8 cellular contexts compared by ENCODE assay signal in genomic region chr2:201618744-201619654, GRCh38. TPM values are rescaled to one million over a fixed set of nuclear protein-coding genes. Genes with fewer than 3 reads are reported as not detected.
DNase-seq lines count a peak whose midpoint lies in the region; ATAC-seq and TF ChIP-seq lines count a peak whose summit lies in the region.

No MANE protein-coding gene starts in this region.

- peaks cover 0 to 9% (median 0%) of the 10 kb centered on the region in 4 donors for H3K36me3 ChIP-seq in sigmoid colon

- TF ChIP-seq POLR2A in sigmoid colon (IDR thresholded peaks at IDR 0.05): no peak

- ATAC-seq in HG03025 (IDR thresholded peaks at IDR 0.05; ENCODE audit: low FRiP score, unreplicated experiment) (no peak), GM19328 (IDR thresholded peaks at IDR 0.05; ENCODE audit: unreplicated experiment) (no peak)

- no peaks in the 10 kb centered on the region for H3K9me3 ChIP-seq in sigmoid colon

- DNase-seq in GM04504 (ENCODE audit: low read depth) (peak; percentile 41), cardiac septum (ENCODE audit: low spot score) (peak; percentile 78), sigmoid colon (peak; percentile 79), NCI-H82 treated with DMSO at 0.1 percent for 48 hours (lab: John Stamatoyannopoulos, UW; ENCODE audit: unreplicated experiment) (no peak), SIG-M5 treated with dmso at 0.1 percent for 504 hours (lab: John Stamatoyannopoulos, UW; ENCODE audit: unreplicated experiment) (no peak)

- intact Hi-C loops in cardiac septum (cut with DNase I): no loop called here
- intact Hi-C loops in sigmoid colon (cut with DNase I): no loop called here

- TF ChIP-seq CTCF in VCaP (conservative IDR thresholded peaks at IDR 0.05) (peak; percentile 80), sigmoid colon (IDR thresholded peaks at IDR 0.05) (no peak)

- peaks cover 0 to 7% (median 5%) of the 10 kb centered on the region in 4 donors for H3K4me1 ChIP-seq in sigmoid colon

- WGBS in sigmoid colon, 2 donors: 53 to 59% methylated on average over 39 of the region's 39 CpGs

- H3K27ac ChIP-seq in VCaP (peak overlapping the region; percentile 69), sigmoid colon (no peak overlapping the region)

- peak overlapping the region in 2 of 4 donors; percentile 3 to 16 for H3K4me3 ChIP-seq in sigmoid colon

- H3K27me3 ChIP-seq in sigmoid colon: no peaks in the 10 kb centered on the region

- TF ChIP-seq EP300 in sigmoid colon (IDR thresholded peaks at IDR 0.05): no peak

RNA-seq across cellular contexts. Expression of gene TMEM237, which starts 24.3 kb away (rescaled TPM):
- total RNA-seq in cardiac septum (17.0 TPM), sigmoid colon (10 to 100 TPM; 17.5 to 21.4 (median 20.8) TPM)
- 1 to 10 TPM; 3.0 to 6.2 (median 3.6) TPM for polyA plus RNA-seq in sigmoid colon

Comparison
In these comparisons a context has a peak if more than half of its experiments do, and no peak if none do; other contexts are left out.
1. DNase-seq: peak in GM04504 (single experiment), cardiac septum (single experiment) and sigmoid colon (single experiment); none in NCI-H82 treated with DMSO at 0.1 percent for 48 hours (single experiment) and SIG-M5 treated with dmso at 0.1 percent for 504 hours (single experiment).